Comparison of ENCODE assay signal across 8 cellular contexts in the genomic region with DNA sequence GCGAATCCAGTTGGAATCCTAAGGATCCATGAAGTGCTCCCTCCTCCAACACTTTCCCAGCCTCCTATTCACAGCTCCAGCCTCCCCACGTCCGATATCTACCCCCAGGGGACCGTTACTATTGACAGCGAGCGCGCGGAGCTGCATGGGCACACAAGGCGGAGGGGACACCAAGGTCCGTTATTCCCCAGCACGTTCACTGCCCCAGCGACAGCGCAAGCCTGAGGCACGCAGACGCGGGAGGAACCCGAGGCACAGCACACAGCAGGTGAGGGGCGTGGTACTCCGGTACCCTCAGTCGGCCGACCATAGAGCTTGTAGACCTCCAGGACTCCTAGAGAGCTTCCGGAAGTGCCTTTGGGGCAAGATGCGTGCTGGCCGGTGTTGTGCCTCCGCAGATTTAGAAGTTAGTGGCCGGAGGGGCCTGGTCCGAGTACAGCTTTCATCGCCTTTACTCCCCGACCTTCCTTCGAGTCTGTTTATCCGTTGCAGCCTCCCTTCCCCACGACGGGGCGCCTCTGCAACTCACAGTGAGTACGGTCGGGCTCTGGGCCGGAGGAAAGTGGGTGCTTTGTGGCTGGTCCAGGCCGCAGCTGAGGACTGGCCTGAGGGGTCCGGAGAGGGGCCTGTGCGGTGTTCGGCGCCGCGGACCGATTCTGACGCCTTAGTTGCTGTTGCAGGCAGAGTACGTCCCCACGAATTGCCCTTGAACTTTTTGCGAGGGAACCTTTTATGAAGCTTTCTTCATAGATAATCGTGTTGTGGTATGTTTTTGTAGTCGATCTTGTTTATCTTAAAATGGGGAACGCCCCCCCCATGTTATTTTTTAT. TPM values are rescaled to one million over a fixed set of nuclear protein-coding genes. Genes with fewer than 3 reads are reported as not detected.
DNase-seq lines count a peak whose midpoint lies in the region; ATAC-seq, FAIRE-seq and TF ChIP-seq lines count a peak whose summit lies in the region.

Gene ZKSCAN8 (plus strand): TSS at position 384 of the 830 bp plus-strand sequence. CDS start 6,525 bp downstream, outside the sequence.

- peaks cover 57% of the 10 kb centered on the region for H3K4me1 ChIP-seq in CD4-positive, CD25-positive, alpha-beta regulatory T cell (ENCODE audit: control insufficient read depth, insufficient read depth, low read length, poor library complexity, severe bottlenecking)
- peaks cover 38% of the 10 kb centered on the region for H3K4me1 ChIP-seq in HepG2 (ENCODE audit: insufficient read depth, low read length)

- H3K4me2 ChIP-seq in HepG2 (ENCODE audit: low read depth, low read length): peak within 1 kb of the TSS; percentile 80

- peak within 1 kb of the TSS; percentile 93 to 98 (median 95) for H3K27ac Mint-ChIP-seq in CD4-positive, CD25-positive, alpha-beta regulatory T cell

- H3K36me3 Mint-ChIP-seq in CD4-positive, CD25-positive, alpha-beta regulatory T cell: peaks cover 14% of the 10 kb centered on the region

- peak within 1 kb of the TSS; percentile 68 for H2AFZ ChIP-seq in HepG2 (ENCODE audit: low read length)

- TSS peak; percentile 64 for BruUV-seq in HepG2 (replicated peaks; lab: Mats Ljungman, UMichigan)

- CTCF ChIA-PET in HepG2 (lab: Yijun Ruan, JAX; ENCODE audit: low intra/inter-chr PET ratio, low total read pairs): no interaction called here

- no peaks in the 10 kb centered on the region for H3K27me3 Mint-ChIP-seq in CD4-positive, CD25-positive, alpha-beta regulatory T cell

- peaks cover 35 to 70% (median 52%) of the 10 kb centered on the region in 4 donors for H3K4me1 Mint-ChIP-seq in CD4-positive, CD25-positive, alpha-beta regulatory T cell

- in situ Hi-C loops in HepG2 (cut with HindIII; ENCODE audit: extremely low pct_ligation_motif_present, low pct_unique_long_range_greater_than_20kb): loop anchor here (5.0 kb wide), 1 partner anchor 81 kb away; no protein-coding TSS in a partner anchor

- H3K9me3 ChIP-seq in CD4-positive, CD25-positive, alpha-beta regulatory T cell (ENCODE audit: control insufficient read depth in 2 of 2, low read length in 2 of 2): no peaks in the 10 kb centered on the region
- no peaks in the 10 kb centered on the region for H3K9me3 ChIP-seq in HepG2 (ENCODE audit: low read length)

- ATAC-seq in CD4-positive, CD25-positive, alpha-beta regulatory T cell (ENCODE audit: low read depth in 2 of 2): peak; percentile 94
- ATAC-seq in GM19452 (IDR thresholded peaks at IDR 0.05; ENCODE audit: unreplicated experiment) (peak; percentile 62), HG03571 (IDR thresholded peaks at IDR 0.05; ENCODE audit: unreplicated experiment) (peak; percentile 81), HepG2 (peak; percentile 93)

- peak within 1 kb of the TSS; percentile 82 for H3K4me3 ChIP-seq in CD4-positive, CD25-positive, alpha-beta regulatory T cell (ENCODE audit: low read depth, low read length)
- peak within 1 kb of the TSS; percentile 79 to 98 (median 98) for H3K4me3 ChIP-seq in HepG2 (replicated peaks in 1 of 3; ENCODE audit: insufficient read depth in 1 of 3, low read depth in 2 of 3, low read length in 3 of 3)

- intact Hi-C loops in HepG2 (cut with micrococcal nuclease; ENCODE audit: unreplicated experiment): loop anchor here (1.0 to 5.0 kb wide), 6 partner anchors 17 to 446 kb away; partner anchors contain the start of genes ZKSCAN4, ZSCAN16, ZSCAN26 and ZSCAN9

- H4K20me1 ChIP-seq in HepG2 (ENCODE audit: insufficient read depth, low read length): peaks cover 9% of the 10 kb centered on the region

- WGBS in HepG2 (ENCODE audit: low lambda C conversion rate): 1% methylated on average over 23 of the region's 52 CpGs

- no peak for TF ChIP-seq EP300 in HepG2 (IDR thresholded peaks at IDR 0.05; ENCODE audit: low read depth in 2 of 2, low read length in 2 of 2)
- TF ChIP-seq EP300 in HepG2 (CRISPR knock-in tag; IDR thresholded peaks at IDR 0.05; ENCODE audit: borderline replicate concordance): peak; percentile 63; the same call in 1 of the 2 replicates

- peak within 1 kb of the TSS; percentile 95 to 97 (median 97) for H3K4me3 Mint-ChIP-seq in CD4-positive, CD25-positive, alpha-beta regulatory T cell

- peak; percentile 39 for TF ChIP-seq CTCF in HepG2 (CRISPR knock-in tag; IDR thresholded peaks at IDR 0.05)

- peaks cover 31% of the 10 kb centered on the region for H3K79me2 ChIP-seq in HepG2 (ENCODE audit: insufficient read depth, low read length)

- peak; percentile 68 to 92 (median 79) for DNase-seq in CD4-positive, CD25-positive, alpha-beta regulatory T cell
- DNase-seq in NCI-H82 (lab: John Stamatoyannopoulos, UW): peak; percentile 98
- DNase-seq in activated CD4-positive, alpha-beta T cell treated with anti-CD3 and anti-CD28 coated beads, Interleukin-2, amount 50 U/mL, for 4 hours: peak; percentile 61 to 68
- DNase-seq in dermis microvascular lymphatic vessel endothelial cell (ENCODE audit: low read depth in 2 of 2): peak; percentile 66 to 85
- peak; percentile 97 for DNase-seq in HepG2 (ENCODE audit: low spot score)
- peak; percentile 63 to 76 for DNase-seq in stimulated activated CD4-positive, alpha-beta T cell treated with anti-CD3 and anti-CD28 coated beads, Interleukin-4, amount 100 ng/mL, for 4 hours

- TF ChIP-seq POLR2A in HepG2 (IDR thresholded peaks at IDR 0.05; ENCODE audit: insufficient read depth in 1 of 2, low read depth in 2 of 2, low read length in 2 of 2): peak; percentile 92 to 98

- peak; percentile 90 for FAIRE-seq in HepG2 (lab: Jason Lieb, UNC)

- H3K9ac ChIP-seq in HepG2 (ENCODE audit: insufficient read depth, low read depth, low read length): peak within 1 kb of the TSS; percentile 89

- no peaks in the 10 kb centered on the region for H3K27me3 ChIP-seq in CD4-positive, CD25-positive, alpha-beta regulatory T cell (ENCODE audit: control insufficient read depth, insufficient read depth, low read length)
- H3K27me3 ChIP-seq in HepG2 (ENCODE audit: control insufficient read depth in 1 of 2, insufficient read depth in 2 of 2, low read length in 2 of 2): no peaks in the 10 kb centered on the region; a peak in 1 of 5 replicates

- H3K9me3 Mint-ChIP-seq in CD4-positive, CD25-positive, alpha-beta regulatory T cell: no peaks in the 10 kb centered on the region

- H3K36me3 ChIP-seq in CD4-positive, CD25-positive, alpha-beta regulatory T cell (ENCODE audit: control insufficient read depth, insufficient read depth, low read length): peaks cover 3% of the 10 kb centered on the region
- H3K36me3 ChIP-seq in HepG2 (replicated peaks in 1 of 2; ENCODE audit: control insufficient read depth in 1 of 2, insufficient read depth in 2 of 2, low read length in 2 of 2): peaks cover 4 to 26% of the 10 kb centered on the region in 2 experiments

- 0 out of 2 replicates have a peak, but pooled peaks have one; percentile 43 for TF ChIP-seq RAD21 in HepG2 (CRISPR knock-in tag; IDR thresholded peaks at IDR 0.05)

- peak within 1 kb of the TSS; percentile 62 for H3K27ac ChIP-seq in CD4-positive, CD25-positive, alpha-beta regulatory T cell (ENCODE audit: insufficient read depth, low read length, poor library complexity, severe bottlenecking)
- peak within 1 kb of the TSS; percentile 78 for H3K27ac ChIP-seq in HepG2 (ENCODE audit: extremely low read length, insufficient read depth, low read length)

- POLR2A ChIA-PET in HepG2 (lab: Yijun Ruan, JAX): interaction anchor here (0.7 to 3.7 kb wide), 29 partner anchors 10 to 1919 kb away, joined by 3 to 86 read pairs (median 7); partner anchors contain the start of genes PGBD1, POLR1H, ZKSCAN3 and ZKSCAN4

TF ChIP-seq in HepG2, 621 proteins besides CTCF, POLR2A, EP300 and RAD21 (continues in another document):
- TF ChIP-seq, protein P1, sequence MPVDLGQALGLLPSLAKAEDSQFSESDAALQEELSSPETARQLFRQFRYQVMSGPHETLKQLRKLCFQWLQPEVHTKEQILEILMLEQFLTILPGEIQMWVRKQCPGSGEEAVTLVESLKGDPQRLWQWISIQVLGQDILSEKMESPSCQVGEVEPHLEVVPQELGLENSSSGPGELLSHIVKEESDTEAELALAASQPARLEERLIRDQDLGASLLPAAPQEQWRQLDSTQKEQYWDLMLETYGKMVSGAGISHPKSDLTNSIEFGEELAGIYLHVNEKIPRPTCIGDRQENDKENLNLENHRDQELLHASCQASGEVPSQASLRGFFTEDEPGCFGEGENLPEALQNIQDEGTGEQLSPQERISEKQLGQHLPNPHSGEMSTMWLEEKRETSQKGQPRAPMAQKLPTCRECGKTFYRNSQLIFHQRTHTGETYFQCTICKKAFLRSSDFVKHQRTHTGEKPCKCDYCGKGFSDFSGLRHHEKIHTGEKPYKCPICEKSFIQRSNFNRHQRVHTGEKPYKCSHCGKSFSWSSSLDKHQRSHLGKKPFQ (CRISPR knock-in tag; IDR thresholded peaks at IDR 0.05; ENCODE audit: insufficient replicate concordance): peak; percentile 89
- TF ChIP-seq ZSCAN22 (CRISPR knock-in tag; IDR thresholded peaks at IDR 0.05) (peak; percentile 75), CHCHD3 (CRISPR knock-in tag; IDR thresholded peaks at IDR 0.05) (no peak)

RNA-seq across cellular contexts. Expression of gene ZKSCAN8, which starts in this region (rescaled TPM):
- total RNA-seq in CD4-positive, CD25-positive, alpha-beta regulatory T cell: 27.4 TPM
- polyA plus RNA-seq in CD4-positive, CD25-positive, alpha-beta regulatory T cell: 1 to 10 TPM in 3 of 4 donors, under 1 TPM in 1; 0.78 to 4.1 (median 1.6) TPM
- 9.6 and 15.2 TPM in 2 replicates for total RNA-seq in dermis microvascular lymphatic vessel endothelial cell
- total RNA-seq in HepG2 (2016; rRNA removed; fragmentation: Illumina TruSeq; extraction: Trizol): 20.9 and 36.1 TPM in 2 replicates
- total RNA-seq in HepG2 (2016; cell fraction: cytosol; rRNA removed; fragmentation: Illumina TruSeq; extraction: Trizol; ENCODE audit: low read depth): 1.4 and 2.6 TPM in 2 replicates
- 18.7 and 32.4 TPM in 2 replicates for total RNA-seq in HepG2 (2016; cell fraction: insoluble cytoplasmic fraction; rRNA removed; fragmentation: Illumina TruSeq; extraction: Trizol)
- 7.0 and 9.3 TPM in 2 replicates for total RNA-seq in HepG2 (2016; cell fraction: membrane; rRNA removed; fragmentation: Illumina TruSeq; extraction: Trizol)
- 36.9 and 37.1 TPM in 2 replicates for total RNA-seq in HepG2 (2016; cell fraction: nucleus; rRNA removed; fragmentation: Illumina TruSeq; extraction: Trizol)
- 10.8 and 12.4 TPM in 2 replicates for polyA plus RNA-seq in HepG2 (2011; rRNA removed)
- 4.4 and 7.8 TPM in 2 replicates for polyA plus RNA-seq in HepG2 (2011; cell fraction: cytosol; rRNA removed)
- polyA plus RNA-seq in HepG2 (2011; cell fraction: nucleus; rRNA removed): 36.6 and 48.8 TPM in 2 replicates
- 20.0 and 21.0 TPM in 2 replicates for polyA plus RNA-seq in HepG2 (2012)
- polyA plus RNA-seq in HepG2 (2016; cell fraction: cytosol; fragmentation: Illumina TruSeq; extraction: Trizol; ENCODE audit: low read depth): 0.40 and 0.46 TPM in 2 replicates
- polyA plus RNA-seq in HepG2 (2016; cell fraction: insoluble cytoplasmic fraction; fragmentation: Illumina TruSeq; extraction: Trizol; ENCODE audit: low read depth): 18.2 and 19.7 TPM in 2 replicates
- 1.6 and 2.0 TPM in 2 replicates for polyA plus RNA-seq in HepG2 (2016; cell fraction: membrane; fragmentation: Illumina TruSeq; extraction: Trizol; ENCODE audit: low read depth)
- polyA plus RNA-seq in HepG2 (2016; cell fraction: nucleus; fragmentation: Illumina TruSeq; extraction: Trizol; ENCODE audit: insufficient read depth, low read depth): 42.0 and 45.6 TPM in 2 replicates
- 16.6 and 22.5 TPM in 2 replicates for polyA minus RNA-seq in HepG2 (2011; rRNA and poly(A)+ RNA removed; ENCODE audit: low replicate concordance)
- polyA minus RNA-seq in HepG2 (2011; cell fraction: cytosol; rRNA and poly(A)+ RNA removed): 21.0 and 24.8 TPM in 2 replicates
- polyA minus RNA-seq in HepG2 (2011; cell fraction: nucleus; rRNA and poly(A)+ RNA removed): 49.2 and 60.8 TPM in 2 replicates

Comparison
In these comparisons a context has a peak if more than half of its experiments do, and no peak if none do; other contexts are left out.
1. Peak in every context shown above with its lines: DNase-seq, ATAC-seq, H3K4me3 ChIP-seq and H3K27ac ChIP-seq.